ENCODE assay signal across 16 cellular contexts in genomic region chr1:202590119-202590518, GRCh38.
DNase-seq lines count a peak whose midpoint lies in the region; ATAC-seq, FAIRE-seq and TF ChIP-seq lines count a peak whose summit lies in the region.
"Had no signal": no experiment of that assay in that cellular context is flagged by ENCODE, and none has a peak within 500 bp of the region (broad histone marks: within the 10 kb centered on the region; RNA-seq: fewer than 3 reads in every experiment).

No MANE protein-coding gene starts in this region.

- no peak overlapping the region for H3K9ac ChIP-seq in HepG2 (ENCODE audit: insufficient read depth, low read depth, low read length)
- H3K9ac ChIP-seq: parathyroid adenoma had no signal

- no peaks in the 10 kb centered on the region for H3K27me3 ChIP-seq in right lobe of liver
- H3K27me3 ChIP-seq in HepG2 (ENCODE audit: control insufficient read depth in 1 of 2, insufficient read depth in 2 of 2, low read length in 2 of 2), result no peaks in the 10 kb centered on the region
- no peaks in the 10 kb centered on the region for H3K27me3 ChIP-seq in gastroesophageal sphincter
- H3K27me3 ChIP-seq in sigmoid colon, result no peaks in the 10 kb centered on the region
- H3K27me3 ChIP-seq in aorta (ENCODE audit: control insufficient read depth in 1 of 2, insufficient read depth in 2 of 2, low read length in 1 of 2), result no peaks in the 10 kb centered on the region

- no peaks in the 10 kb centered on the region for H3K9me3 ChIP-seq in right lobe of liver
- H3K9me3 ChIP-seq in HepG2 (ENCODE audit: low read length), result no peaks in the 10 kb centered on the region
- no peaks in the 10 kb centered on the region for H3K9me3 ChIP-seq in gastroesophageal sphincter
- H3K9me3 ChIP-seq in sigmoid colon, result no peaks in the 10 kb centered on the region
- no peaks in the 10 kb centered on the region for H3K9me3 ChIP-seq in aorta (ENCODE audit: control insufficient read depth, low read length)

- H4K20me1 ChIP-seq in HepG2 (ENCODE audit: insufficient read depth, low read length), result no peaks in the 10 kb centered on the region

- in situ Hi-C loops in HepG2 (cut with HindIII; ENCODE audit: extremely low pct_ligation_motif_present, low pct_unique_long_range_greater_than_20kb), result loop anchor here (10.0 kb wide), 1 partner anchor 85 kb away; no protein-coding TSS in a partner anchor

- no peak overlapping the region for H3K4me2 ChIP-seq in HepG2 (ENCODE audit: low read depth, low read length)

- no peaks in the 10 kb centered on the region for H3K36me3 ChIP-seq in right lobe of liver
- H3K36me3 ChIP-seq in HepG2 (replicated peaks in 1 of 2; ENCODE audit: control insufficient read depth in 1 of 2, insufficient read depth in 2 of 2, low read length in 2 of 2), result no peaks in the 10 kb centered on the region; a peak in 1 of 5 replicates
- peaks cover 0 to 26% of the 10 kb centered on the region in 2 donors for H3K36me3 ChIP-seq in gastroesophageal sphincter
- H3K36me3 ChIP-seq in sigmoid colon, result peaks cover 0 to 1% (median 0%) of the 10 kb centered on the region in 4 donors
- peaks cover 0 to 5% of the 10 kb centered on the region in 2 donors for H3K36me3 ChIP-seq in aorta (ENCODE audit: control insufficient read depth in 1 of 2, insufficient read depth in 2 of 2, low read length in 1 of 2)

- TF ChIP-seq CTCF in right lobe of liver (IDR thresholded peaks at IDR 0.05), result no peak
- no peak for TF ChIP-seq CTCF in HepG2 (CRISPR knock-in tag; IDR thresholded peaks at IDR 0.05)
- no peak for TF ChIP-seq CTCF in gastroesophageal sphincter (IDR thresholded peaks at IDR 0.05)
- no peak for TF ChIP-seq CTCF in sigmoid colon (IDR thresholded peaks at IDR 0.05)

- H3K27ac ChIP-seq in right lobe of liver (peak overlapping the region; percentile 31 to 40 (median 31)), HepG2 (ENCODE audit: extremely low read length, insufficient read depth, low read length) (no peak overlapping the region), gastroesophageal sphincter (peak overlapping the region; percentile 70 to 90 (median 84)), sigmoid colon (peak overlapping the region; percentile 86 to 94 (median 88)), aorta (ENCODE audit: low read depth in 1 of 2, low read length in 2 of 2) (peak overlapping the region; percentile 2 to 91)

- no peaks in the 10 kb centered on the region for H3K79me2 ChIP-seq in HepG2 (ENCODE audit: insufficient read depth, low read length)
- H3K79me2 ChIP-seq: parathyroid adenoma had no signal

- no peak for FAIRE-seq in HepG2 (lab: Jason Lieb, UNC)
- FAIRE-seq: G401.6, GM19239 had no signal

- H3K4me3 ChIP-seq in right lobe of liver (no peak overlapping the region), HepG2 (replicated peaks in 1 of 3; ENCODE audit: insufficient read depth in 1 of 3, low read depth in 2 of 3, low read length in 3 of 3) (no peak overlapping the region), gastroesophageal sphincter (no peak overlapping the region), sigmoid colon (no peak overlapping the region), aorta (ENCODE audit: low read length in 2 of 2) (no peak overlapping the region)

- H3K4me1 ChIP-seq in right lobe of liver (no peaks in the 10 kb centered on the region), HepG2 (ENCODE audit: insufficient read depth, low read length) (peaks cover 29% of the 10 kb centered on the region), gastroesophageal sphincter (peaks cover 16 to 84% (median 47%) of the 10 kb centered on the region in 3 donors), sigmoid colon (peaks cover 0 to 62% (median 55%) of the 10 kb centered on the region in 4 donors), aorta (ENCODE audit: control insufficient read depth in 1 of 2, insufficient read depth in 2 of 2, low read length in 2 of 2) (peaks cover 7% of the 10 kb centered on the region in 2 donors)

- H2AFZ ChIP-seq in HepG2 (ENCODE audit: low read length), result no peak overlapping the region
- H2AFZ ChIP-seq: parathyroid adenoma had no signal

- CTCF ChIA-PET in HepG2 (lab: Yijun Ruan, JAX; ENCODE audit: low intra/inter-chr PET ratio, low total read pairs), result no interaction called here

- BruUV-seq in HepG2 (replicated peaks; lab: Mats Ljungman, UMichigan), result no TSS peak

- intact Hi-C loops in right lobe of liver (cut with DNase I) (no loop called here), HepG2 (cut with micrococcal nuclease; ENCODE audit: unreplicated experiment) (no loop called here), sigmoid colon (cut with DNase I) (no loop called here), aorta (cut with DNase I) (no loop called here)

- no peak for TF ChIP-seq RAD21 in HepG2 (CRISPR knock-in tag; IDR thresholded peaks at IDR 0.05)

- WGBS in right lobe of liver (ENCODE audit: insufficient coverage, low coverage, low lambda C conversion rate, missing lambda C conversion rate), result 100% methylated on average over 4 of the region's 4 CpGs
- 96% methylated on average over 2 of the region's 4 CpGs for WGBS in HepG2 (ENCODE audit: low lambda C conversion rate)
- 38% methylated on average over 1 of the region's 4 CpGs; no CpG with 5 or more reads in 1 of the 2 donors for WGBS in gastroesophageal sphincter (ENCODE audit: low coverage in 1 of 2), 2 donors
- 90 to 92% methylated on average over 4 of the region's 4 CpGs for WGBS in sigmoid colon, 2 donors
- WGBS in aorta, 2 donors, result 60 to 65% methylated on average over 4 of the region's 4 CpGs

- no peak for DNase-seq in right lobe of liver
- DNase-seq in HepG2 (ENCODE audit: low spot score), result no peak
- no peak for DNase-seq in sigmoid colon
- DNase-seq in aorta, result no peak
- DNase-seq in stimulated activated CD4-positive, alpha-beta T cell treated with anti-CD3 and anti-CD28 coated beads, Interleukin-15, amount 100 ng/mL, for 24 hours, result no peak
- DNase-seq in MV-4-11 (lab: John Stamatoyannopoulos, UW), result no peak
- no peak for DNase-seq in CD1c-positive myeloid dendritic cell (ENCODE audit: extremely low spot score)
- DNase-seq: ACHN; activated effector memory CD4-positive, alpha-beta T cell treated with anti-CD3 and anti-CD28 coated beads, Interleukin-2, amount 50 U/mL, for 16 hours; midbrain; NCI-H1092 treated with DMSO at 0.1 percent for 48 hours; NCI-H226 had no signal

- POLR2A ChIA-PET in HepG2 (lab: Yijun Ruan, JAX), result no interaction called here

- ATAC-seq in right lobe of liver (no peak), HepG2 (no peak), gastroesophageal sphincter (no peak), aorta (ENCODE audit: low FRiP score) (no peak)

- no peak for TF ChIP-seq EP300 in HepG2 (IDR thresholded peaks at IDR 0.05; ENCODE audit: low read depth in 2 of 2, low read length in 2 of 2)
- no peak for TF ChIP-seq EP300 in HepG2 (CRISPR knock-in tag; IDR thresholded peaks at IDR 0.05; ENCODE audit: borderline replicate concordance)
- TF ChIP-seq EP300 in gastroesophageal sphincter (IDR thresholded peaks at IDR 0.05), result no peak
- no peak for TF ChIP-seq EP300 in sigmoid colon (IDR thresholded peaks at IDR 0.05)

- TF ChIP-seq POLR2A in right lobe of liver (IDR thresholded peaks at IDR 0.05), result no peak
- no peak for TF ChIP-seq POLR2A in HepG2 (IDR thresholded peaks at IDR 0.05; ENCODE audit: insufficient read depth in 1 of 2, low read depth in 2 of 2, low read length in 2 of 2)
- no peak for TF ChIP-seq POLR2A in gastroesophageal sphincter (IDR thresholded peaks at IDR 0.05)
- no peak for TF ChIP-seq POLR2A in sigmoid colon (IDR thresholded peaks at IDR 0.05)

TF ChIP-seq in HepG2, 621 proteins besides CTCF, POLR2A, EP300 and RAD21:
- no peak for TF ChIP-seq ZNF768 (CRISPR knock-in tag; IDR thresholded peaks at IDR 0.05)
- no peak for TF ChIP-seq LCORL (IDR thresholded peaks at IDR 0.05)
- no peak for TF ChIP-seq LCORL (CRISPR knock-in tag; IDR thresholded peaks at IDR 0.05)
- TF ChIP-seq ETV5 (CRISPR knock-in tag; IDR thresholded peaks at IDR 0.05; ENCODE audit: borderline replicate concordance), result no peak
- TF ChIP-seq SP1 (IDR thresholded peaks at IDR 0.05), result no peak
- TF ChIP-seq SP1 (CRISPR knock-in tag; IDR thresholded peaks at IDR 0.05), result no peak
- no peak for TF ChIP-seq ZNF414 (CRISPR knock-in tag; IDR thresholded peaks at IDR 0.05)
- no peak for TF ChIP-seq SETDB1 (CRISPR knock-in tag; IDR thresholded peaks at IDR 0.05; ENCODE audit: borderline replicate concordance)
- no peak for TF ChIP-seq GABPA (IDR thresholded peaks at IDR 0.05; ENCODE audit: low read depth, low read length)
- TF ChIP-seq GABPA (CRISPR knock-in tag; IDR thresholded peaks at IDR 0.05; ENCODE audit: low read depth), result no peak
- TF ChIP-seq CAMTA2 (CRISPR knock-in tag; IDR thresholded peaks at IDR 0.05; ENCODE audit: borderline replicate concordance), result no peak
- no peak for TF ChIP-seq GABPB1 (CRISPR knock-in tag; IDR thresholded peaks at IDR 0.05)
- TF ChIP-seq GFI1 (CRISPR knock-in tag; IDR thresholded peaks at IDR 0.05; ENCODE audit: borderline replicate concordance), result no peak
- TF ChIP-seq KAT8 (CRISPR knock-in tag; IDR thresholded peaks at IDR 0.05), result no peak
- TF ChIP-seq ZNF3 (CRISPR knock-in tag; IDR thresholded peaks at IDR 0.05), result no peak
- TF ChIP-seq TBP (CRISPR knock-in tag; IDR thresholded peaks at IDR 0.05), result no peak
